1 cellular context compared by ENCODE assay signal in the genomic region with DNA sequence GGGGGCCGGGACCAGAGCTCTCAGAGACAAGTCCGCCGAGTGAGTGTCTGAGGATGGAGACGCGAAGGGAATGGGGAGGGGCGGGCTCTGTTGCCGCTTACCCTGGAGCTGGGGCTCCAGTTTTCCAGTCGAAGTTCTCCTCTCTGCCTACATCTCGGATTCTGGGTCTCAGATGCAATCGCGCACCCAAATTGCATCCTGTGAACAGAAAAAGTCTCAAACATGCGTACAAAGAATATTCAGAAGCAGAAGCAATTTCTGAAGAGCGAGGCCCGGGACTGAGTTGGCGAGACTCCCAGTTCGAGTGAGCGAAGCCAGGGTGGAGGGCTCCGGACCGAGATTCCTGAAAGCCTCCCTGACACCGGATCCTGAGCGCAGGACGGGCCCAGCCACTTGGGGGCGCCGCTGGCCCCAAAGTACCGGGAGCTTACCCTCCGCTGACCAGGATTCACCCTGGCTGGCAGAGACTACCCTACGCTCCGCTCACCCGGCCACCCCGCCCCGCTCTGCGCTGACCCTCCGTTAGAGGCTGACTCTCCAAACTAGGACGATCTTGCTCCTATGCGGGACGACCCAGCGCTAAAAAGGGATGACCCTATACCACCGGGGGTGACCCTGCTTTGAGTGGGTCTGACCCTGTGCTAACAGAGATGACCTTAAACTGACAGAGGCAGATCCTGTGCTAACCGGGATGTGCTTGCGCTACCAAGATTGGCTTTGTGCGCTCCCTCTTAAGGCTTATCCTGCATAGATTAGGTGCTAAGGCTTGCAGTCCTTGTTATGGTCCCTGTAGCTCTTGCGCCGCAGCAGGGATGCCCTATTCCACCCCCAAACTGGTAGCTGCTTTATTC.
TF ChIP-seq lines count a peak whose summit lies in the region.

No MANE protein-coding gene starts in this region.

TF ChIP-seq in HEK293, 187 proteins besides CTCF, POLR2A, EP300 and RAD21 (continued from another document):
- TF ChIP-seq, protein P1, sequence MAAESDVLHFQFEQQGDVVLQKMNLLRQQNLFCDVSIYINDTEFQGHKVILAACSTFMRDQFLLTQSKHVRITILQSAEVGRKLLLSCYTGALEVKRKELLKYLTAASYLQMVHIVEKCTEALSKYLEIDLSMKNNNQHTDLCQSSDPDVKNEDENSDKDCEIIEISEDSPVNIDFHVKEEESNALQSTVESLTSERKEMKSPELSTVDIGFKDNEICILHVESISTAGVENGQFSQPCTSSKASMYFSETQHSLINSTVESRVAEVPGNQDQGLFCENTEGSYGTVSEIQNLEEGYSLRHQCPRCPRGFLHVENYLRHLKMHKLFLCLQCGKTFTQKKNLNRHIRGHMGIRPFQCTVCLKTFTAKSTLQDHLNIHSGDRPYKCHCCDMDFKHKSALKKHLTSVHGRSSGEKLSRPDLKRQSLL (tag by site-specific recombination; IDR thresholded peaks at IDR 0.05): no peak
- TF ChIP-seq, protein P2, sequence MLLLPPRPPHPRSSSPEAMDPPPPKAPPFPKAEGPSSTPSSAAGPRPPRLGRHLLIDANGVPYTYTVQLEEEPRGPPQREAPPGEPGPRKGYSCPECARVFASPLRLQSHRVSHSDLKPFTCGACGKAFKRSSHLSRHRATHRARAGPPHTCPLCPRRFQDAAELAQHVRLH (tag by site-specific recombination; IDR thresholded peaks at IDR 0.05): peak; percentile 51; the same call in 1 of the 2 replicates
- no peak for TF ChIP-seq ZNF174 (tag by site-specific recombination; IDR thresholded peaks at IDR 0.05)
